In genomic region chr3:187963003-187963676, GRCh38 we compare ENCODE assay signal across 14 cellular contexts.
A peak's percentile ranks its signal among the peaks of the same experiment; 100 is the strongest.
DNase-seq lines count a peak whose midpoint lies in the region; ATAC-seq and TF ChIP-seq lines count a peak whose summit lies in the region.
"Had no signal": no experiment of that assay in that cellular context is flagged by ENCODE, and none has a peak within 500 bp of the region (broad histone marks: within the 10 kb centered on the region; RNA-seq: fewer than 3 reads in every experiment).

No MANE protein-coding gene starts in this region.

- CTCF ChIA-PET in activated CD4-positive, alpha-beta memory T cell treated with anti-CD3 and anti-CD28 coated beads for 36 hours (lab: Charles Lee) = interaction anchor here (0.9 to 1.9 kb wide), 3 partner anchors 24 to 222 kb away, joined by 3 to 5 read pairs (median 5); no protein-coding TSS in a partner anchor
- CTCF ChIA-PET in activated CD4-positive, alpha-beta memory T cell treated with anti-CD3 and anti-CD28 coated beads, Interleukin-2, amount 10 ng/mL, durations not matched to agents 7 days and 5 days (lab: Charles Lee) = interaction anchor here (1.2 kb wide), 1 partner anchor 12 kb away, joined by 3 read pairs; no protein-coding TSS in a partner anchor

- no peak overlapping the region for H3K14ac ChIP-seq in neuronal stem cell (ENCODE audit: low read length)

- no peaks in the 10 kb centered on the region for H3K9me3 Mint-ChIP-seq in activated CD4-positive, alpha-beta memory T cell treated with anti-CD3 and anti-CD28 coated beads for 36 hours
- H3K9me3 Mint-ChIP-seq in activated CD4-positive, alpha-beta memory T cell treated with anti-CD3 and anti-CD28 coated beads, Interleukin-2, amount 10 ng/mL, durations not matched to agents 7 days and 5 days = no peaks in the 10 kb centered on the region
- no peaks in the 10 kb centered on the region for H3K9me3 Mint-ChIP-seq in activated naive CD8-positive, alpha-beta T cell treated with anti-CD3 and anti-CD28 coated beads, Interleukin-2, amount 10 ng/mL, durations not matched to agents 7 days and 5 days
- H3K9me3 Mint-ChIP-seq in stimulated activated memory B cell treated with anti-CD40 and anti-IgM and Interleukin-4, amounts not matched to agents 10 μg/mL and 1 μg/mL and 100 μg/mL, for 72 hours = no peaks in the 10 kb centered on the region
- H3K9me3 Mint-ChIP-seq: neural progenitor cell had no signal

- H3K4ac ChIP-seq in neuronal stem cell (ENCODE audit: low read length) = no peak overlapping the region

- no peak overlapping the region for H3K9ac ChIP-seq in MM.1S (ENCODE audit: low read length)
- no peak overlapping the region for H3K9ac ChIP-seq in neuronal stem cell (ENCODE audit: low read depth, low read length, poor library complexity)
- H3K9ac ChIP-seq: neural progenitor cell had no signal

- no peak overlapping the region for H2BK12ac ChIP-seq in neuronal stem cell (ENCODE audit: low read length)

- H2BK120ac ChIP-seq in neuronal stem cell (ENCODE audit: low read depth, low read length) = no peak overlapping the region

- H3K27me3 Mint-ChIP-seq in activated CD4-positive, alpha-beta memory T cell treated with anti-CD3 and anti-CD28 coated beads for 36 hours = no peaks in the 10 kb centered on the region
- peaks cover 29% of the 10 kb centered on the region for H3K27me3 Mint-ChIP-seq in activated CD4-positive, alpha-beta memory T cell treated with anti-CD3 and anti-CD28 coated beads, Interleukin-2, amount 10 ng/mL, durations not matched to agents 7 days and 5 days
- H3K27me3 Mint-ChIP-seq in activated naive CD8-positive, alpha-beta T cell treated with anti-CD3 and anti-CD28 coated beads, Interleukin-2, amount 10 ng/mL, durations not matched to agents 7 days and 5 days = no peaks in the 10 kb centered on the region
- peaks cover 32% of the 10 kb centered on the region for H3K27me3 Mint-ChIP-seq in stimulated activated memory B cell treated with anti-CD40 and anti-IgM and Interleukin-4, amounts not matched to agents 10 μg/mL and 1 μg/mL and 100 μg/mL, for 72 hours

- no peak overlapping the region for H2BK15ac ChIP-seq in neuronal stem cell (ENCODE audit: low read length)

- H3K36me3 Mint-ChIP-seq in activated CD4-positive, alpha-beta memory T cell treated with anti-CD3 and anti-CD28 coated beads for 36 hours = no peaks in the 10 kb centered on the region
- H3K36me3 Mint-ChIP-seq in activated CD4-positive, alpha-beta memory T cell treated with anti-CD3 and anti-CD28 coated beads, Interleukin-2, amount 10 ng/mL, durations not matched to agents 7 days and 5 days (ENCODE audit: low read depth) = peaks cover 8% of the 10 kb centered on the region
- peaks cover 2% of the 10 kb centered on the region for H3K36me3 Mint-ChIP-seq in activated naive CD8-positive, alpha-beta T cell treated with anti-CD3 and anti-CD28 coated beads, Interleukin-2, amount 10 ng/mL, durations not matched to agents 7 days and 5 days
- H3K36me3 Mint-ChIP-seq in stimulated activated memory B cell treated with anti-CD40 and anti-IgM and Interleukin-4, amounts not matched to agents 10 μg/mL and 1 μg/mL and 100 μg/mL, for 72 hours = no peaks in the 10 kb centered on the region
- H3K36me3 Mint-ChIP-seq: neural progenitor cell had no signal

- TF ChIP-seq CTCF in MM.1S (IDR thresholded peaks at IDR 0.05; ENCODE audit: low read length) = no peak

- H3K27me3 ChIP-seq in MM.1S (replicated peaks; ENCODE audit: insufficient read depth, low read length) (no peaks in the 10 kb centered on the region), neuronal stem cell (ENCODE audit: control insufficient read depth in 3 of 3, insufficient read depth in 3 of 3, low read depth in 1 of 3, low read length in 3 of 3) (peaks cover 0 to 5% (median 0%) of the 10 kb centered on the region in 3 experiments)
- H3K27me3 ChIP-seq: esophagus squamous epithelium, neural progenitor cell had no signal

- no CpG with 5 or more reads among the region's 5 CpGs for WGBS in neuronal stem cell (ENCODE audit: extremely low coverage in 2 of 2, insufficient read length in 2 of 2, insufficient replicate concordance in 1 of 2), 2 donors

- H3K27ac Mint-ChIP-seq in activated CD4-positive, alpha-beta memory T cell treated with anti-CD3 and anti-CD28 coated beads for 36 hours = peak overlapping the region; percentile 0
- no peak overlapping the region for H3K27ac Mint-ChIP-seq in activated CD4-positive, alpha-beta memory T cell treated with anti-CD3 and anti-CD28 coated beads, Interleukin-2, amount 10 ng/mL, durations not matched to agents 7 days and 5 days
- H3K27ac Mint-ChIP-seq in activated naive CD8-positive, alpha-beta T cell treated with anti-CD3 and anti-CD28 coated beads, Interleukin-2, amount 10 ng/mL, durations not matched to agents 7 days and 5 days = no peak overlapping the region
- H3K27ac Mint-ChIP-seq in stimulated activated memory B cell treated with anti-CD40 and anti-IgM and Interleukin-4, amounts not matched to agents 10 μg/mL and 1 μg/mL and 100 μg/mL, for 72 hours = no peak overlapping the region
- H3K27ac Mint-ChIP-seq: neural progenitor cell had no signal

- H2AFZ ChIP-seq in MM.1S (ENCODE audit: low read length) (no peak overlapping the region), neuronal stem cell (ENCODE audit: low read length) (no peak overlapping the region)
- H2AFZ ChIP-seq: neural progenitor cell had no signal

- peaks cover 12% of the 10 kb centered on the region for H3K4me1 Mint-ChIP-seq in activated CD4-positive, alpha-beta memory T cell treated with anti-CD3 and anti-CD28 coated beads for 36 hours (ENCODE audit: low read depth)
- H3K4me1 Mint-ChIP-seq in activated CD4-positive, alpha-beta memory T cell treated with anti-CD3 and anti-CD28 coated beads, Interleukin-2, amount 10 ng/mL, durations not matched to agents 7 days and 5 days = peaks cover 15% of the 10 kb centered on the region
- peaks cover 33% of the 10 kb centered on the region for H3K4me1 Mint-ChIP-seq in activated naive CD8-positive, alpha-beta T cell treated with anti-CD3 and anti-CD28 coated beads, Interleukin-2, amount 10 ng/mL, durations not matched to agents 7 days and 5 days
- peaks cover 16% of the 10 kb centered on the region for H3K4me1 Mint-ChIP-seq in stimulated activated memory B cell treated with anti-CD40 and anti-IgM and Interleukin-4, amounts not matched to agents 10 μg/mL and 1 μg/mL and 100 μg/mL, for 72 hours
- H3K4me1 Mint-ChIP-seq: neural progenitor cell had no signal

- H4K91ac ChIP-seq in neuronal stem cell (ENCODE audit: low read depth, low read length, poor library complexity) = no peak overlapping the region

- no peak overlapping the region for H2AK5ac ChIP-seq in neuronal stem cell (ENCODE audit: low read depth, low read length)

- H3K4me3 Mint-ChIP-seq in activated CD4-positive, alpha-beta memory T cell treated with anti-CD3 and anti-CD28 coated beads for 36 hours = no peak overlapping the region
- no peak overlapping the region for H3K4me3 Mint-ChIP-seq in activated CD4-positive, alpha-beta memory T cell treated with anti-CD3 and anti-CD28 coated beads, Interleukin-2, amount 10 ng/mL, durations not matched to agents 7 days and 5 days
- no peak overlapping the region for H3K4me3 Mint-ChIP-seq in activated naive CD8-positive, alpha-beta T cell treated with anti-CD3 and anti-CD28 coated beads, Interleukin-2, amount 10 ng/mL, durations not matched to agents 7 days and 5 days
- no peak overlapping the region for H3K4me3 Mint-ChIP-seq in stimulated activated memory B cell treated with anti-CD40 and anti-IgM and Interleukin-4, amounts not matched to agents 10 μg/mL and 1 μg/mL and 100 μg/mL, for 72 hours
- H3K4me3 Mint-ChIP-seq: neural progenitor cell had no signal

- no peaks in the 10 kb centered on the region for H3K9me2 ChIP-seq in MM.1S (replicated peaks; ENCODE audit: insufficient read depth, low read length)

- H3K27ac ChIP-seq in MM.1S (ENCODE audit: low read length) (no peak overlapping the region), neuronal stem cell (replicated peaks; ENCODE audit: low read length) (no peak overlapping the region)
- H3K27ac ChIP-seq: coronary artery, neural progenitor cell had no signal

- H3F3A ChIP-seq in MM.1S (ENCODE audit: insufficient read depth, low read length) = no peaks in the 10 kb centered on the region

- H3K18ac ChIP-seq in neuronal stem cell (ENCODE audit: low read length) = no peak overlapping the region

- POLR2A ChIA-PET in activated CD4-positive, alpha-beta memory T cell treated with anti-CD3 and anti-CD28 coated beads for 36 hours (lab: Charles Lee) = interaction anchor here (1.0 to 1.8 kb wide), 2 partner anchors 13 to 217 kb away, joined by 3 to 4 read pairs; partner anchors contain the start of gene BCL6
- POLR2A ChIA-PET in activated CD4-positive, alpha-beta memory T cell treated with anti-CD3 and anti-CD28 coated beads, Interleukin-2, amount 10 ng/mL, durations not matched to agents 7 days and 5 days (lab: Charles Lee) = interaction anchor here (0.7 to 1.3 kb wide), 2 partner anchors 10 to 790 kb away, joined by 3 to 4 read pairs; no protein-coding TSS in a partner anchor
- POLR2A ChIA-PET in activated naive CD8-positive, alpha-beta T cell treated with anti-CD3 and anti-CD28 coated beads, Interleukin-2, amount 10 ng/mL, durations not matched to agents 7 days and 5 days (lab: Charles Lee) = interaction anchor here (0.6 to 3.1 kb wide), 8 partner anchors 12 to 220 kb away, joined by 3 to 17 read pairs (median 5); partner anchors contain the start of gene BCL6

- no peaks in the 10 kb centered on the region for H3K9me3 ChIP-seq in MM.1S (replicated peaks; ENCODE audit: insufficient read depth, low read length)
- no peaks in the 10 kb centered on the region for H3K9me3 ChIP-seq in neuronal stem cell (replicated peaks in 1 of 2; ENCODE audit: control insufficient read depth in 2 of 2, insufficient read depth in 1 of 2, low read depth in 1 of 2, low read length in 2 of 2)
- H3K9me3 ChIP-seq: esophagus squamous epithelium had no signal

- H3K4me3 ChIP-seq in MM.1S (ENCODE audit: low read length) (no peak overlapping the region), neuronal stem cell (ENCODE audit: low read length in 2 of 2) (no peak overlapping the region)
- H3K4me3 ChIP-seq: coronary artery, esophagus squamous epithelium, neural progenitor cell, skin epidermis had no signal

- no peaks in the 10 kb centered on the region for H3K79me2 ChIP-seq in MM.1S (ENCODE audit: low read length)

- H3K36me3 ChIP-seq in MM.1S (replicated peaks; ENCODE audit: insufficient read depth, low read length) (no peaks in the 10 kb centered on the region), neuronal stem cell (replicated peaks in 1 of 2; ENCODE audit: control insufficient read depth in 2 of 2, insufficient read depth in 2 of 2, low read length in 2 of 2) (no peaks in the 10 kb centered on the region)
- H3K36me3 ChIP-seq: esophagus squamous epithelium, neural progenitor cell had no signal

- no peaks in the 10 kb centered on the region for H3K79me1 ChIP-seq in neuronal stem cell (ENCODE audit: low read depth, low read length)

- H2BK5ac ChIP-seq in neuronal stem cell (ENCODE audit: low read length) = no peak overlapping the region

- intact Hi-C loops in activated CD4-positive, alpha-beta memory T cell treated with anti-CD3 and anti-CD28 coated beads for 36 hours (cut with micrococcal nuclease) = loop anchor here (1.0 to 2.0 kb wide), 2 partner anchors 11 to 40 kb away; no protein-coding TSS in a partner anchor

- H3K4me1 ChIP-seq in MM.1S (ENCODE audit: low read length) (no peaks in the 10 kb centered on the region), neuronal stem cell (ENCODE audit: control insufficient read depth in 2 of 2, insufficient read depth in 1 of 2, low read depth in 1 of 2, low read length in 2 of 2) (no peaks in the 10 kb centered on the region)
- H3K4me1 ChIP-seq: neural progenitor cell had no signal

- no peak overlapping the region for H4K8ac ChIP-seq in neuronal stem cell (ENCODE audit: low read depth, low read length)

- H3K23ac ChIP-seq in neuronal stem cell (ENCODE audit: low read depth, low read length, poor library complexity) = no peak overlapping the region

- ATAC-seq in activated naive CD8-positive, alpha-beta T cell treated with anti-CD3 and anti-CD28 coated beads, Interleukin-2, amount 10 ng/mL, durations not matched to agents 7 days and 5 days (ENCODE audit: low read depth) = peak; percentile 65
- peak; percentile 76 for ATAC-seq in stimulated activated memory B cell treated with anti-CD40 and anti-IgM and Interleukin-4, amounts not matched to agents 10 μg/mL and 1 μg/mL and 100 μg/mL, for 72 hours
- ATAC-seq: Panc1 had no signal

- no peaks in the 10 kb centered on the region for H4K20me1 ChIP-seq in MM.1S (ENCODE audit: insufficient read depth, low read length)

- H3K4me2 ChIP-seq in MM.1S (ENCODE audit: low read depth, low read length) (no peak overlapping the region), neuronal stem cell (ENCODE audit: insufficient read depth, low read length, poor library complexity, severe bottlenecking) (no peak overlapping the region)
- H3K4me2 ChIP-seq: neural progenitor cell had no signal

- DNase-seq in activated CD4-positive, alpha-beta memory T cell treated with anti-CD3 and anti-CD28 coated beads for 36 hours = peak; percentile 35
- DNase-seq in activated CD4-positive, alpha-beta memory T cell treated with anti-CD3 and anti-CD28 coated beads, Interleukin-2, amount 10 ng/mL, durations not matched to agents 7 days and 5 days = no peak
- DNase-seq in MM.1S (peak; percentile 21), Kasumi-1 (lab: John Stamatoyannopoulos, UW) (no peak), neuronal stem cell (ENCODE audit: low spot score) (no peak), cerebellar cortex (ENCODE audit: low spot score) (no peak)
- DNase-seq in activated naive CD8-positive, alpha-beta T cell treated with anti-CD3 and anti-CD28 coated beads, Interleukin-2, amount 10 ng/mL, durations not matched to agents 7 days and 5 days = no peak
- DNase-seq: esophagus squamous epithelium, hippocampal formation had no signal

Comparison
In these comparisons a context has a peak if more than half of its experiments do, and no peak if none do; other contexts are left out.
1. DNase-seq: peak in activated CD4-positive, alpha-beta memory T cell treated with anti-CD3 and anti-CD28 coated beads for 36 hours (single experiment) and MM.1S (single experiment); none in activated CD4-positive, alpha-beta memory T cell treated with anti-CD3 and anti-CD28 coated beads, Interleukin-2, amount 10 ng/mL, durations not matched to agents 7 days and 5 days (single experiment), activated naive CD8-positive, alpha-beta T cell treated with anti-CD3 and anti-CD28 coated beads, Interleukin-2, amount 10 ng/mL, durations not matched to agents 7 days and 5 days (single experiment), Kasumi-1 (0 of 2), neuronal stem cell (single experiment) and cerebellar cortex (single experiment).